Comparison of ENCODE assay signal across 8 cellular contexts in genomic region chr10:124418726-124419501, GRCh38. TPM values are rescaled to one million over a fixed set of nuclear protein-coding genes. Genes with fewer than 3 reads are reported as not detected.
DNase-seq lines count a peak whose midpoint lies in the region; ATAC-seq, FAIRE-seq and TF ChIP-seq lines count a peak whose summit lies in the region.

OAT (minus strand) TSS chr10:124418923; CDS start chr10:124412171, 6,752 bp downstream.

- peak; percentile 49 for FAIRE-seq in TTC549 (lab: Jason Lieb, UNC)
- peak; percentile 79 for FAIRE-seq in K562 (lab: Jason Lieb, UNC)

- H3K9me1 ChIP-seq in K562 (ENCODE audit: control insufficient read depth, insufficient read depth, low read length) = no peaks in the 10 kb centered on the region

- H3K4me3 ChIP-seq in K562 (peak within 1 kb of the TSS; percentile 69), retinal pigment epithelial cell (ENCODE audit: low read length) (peak within 1 kb of the TSS; percentile 61)

- TF ChIP-seq POLR2A in K562 (conservative IDR thresholded peaks at IDR 0.05) = peak; percentile 94

- peaks cover 14% of the 10 kb centered on the region; the same call in 1 of the 2 replicates for H4K20me1 ChIP-seq in K562 (replicated peaks; ENCODE audit: control insufficient read depth, insufficient read depth, low read length)

- no peaks in the 10 kb centered on the region for H3K27me3 ChIP-seq in K562 (ENCODE audit: control insufficient read depth in 2 of 2, insufficient read depth in 2 of 2, low read length in 2 of 2)

- in situ Hi-C loops in K562 (cut with MboI) = no loop called here

- peaks cover 16% of the 10 kb centered on the region for H3K36me3 ChIP-seq in K562 (ENCODE audit: control insufficient read depth, insufficient read depth, low read length)

- POLR2A ChIA-PET in K562 (lab: Yijun Ruan, JAX) = interaction anchor here (0.6 to 1.5 kb wide), 11 partner anchors 12 to 291 kb away, joined by 3 to 10 read pairs (median 3); no protein-coding TSS in a partner anchor

- no peak for TF ChIP-seq RAD21 in K562 (CRISPR knock-in tag; conservative IDR thresholded peaks at IDR 0.05 in 1 of 2, IDR thresholded peaks at IDR 0.05 in 1 of 2)

- under 1% methylated on average over 32 of the region's 70 CpGs for WGBS in K562 (ENCODE audit: insufficient coverage, low coverage, missing lambda C conversion rate)

- H2AFZ ChIP-seq in K562 (ENCODE audit: low read depth, low read length) = peak within 1 kb of the TSS; percentile 79

- H3K4me2 ChIP-seq in K562 (ENCODE audit: insufficient read depth, low read length) = peak within 1 kb of the TSS; percentile 77

- CTCF ChIA-PET in K562 (lab: Yijun Ruan, JAX; ENCODE audit: low intra/inter-chr PET ratio) = no interaction called here

- no peaks in the 10 kb centered on the region for H3K9me3 ChIP-seq in K562 (replicated peaks; ENCODE audit: control insufficient read depth, insufficient read depth, low read depth, low read length)

- BruUV-seq in K562 (replicated peaks; lab: Mats Ljungman, UMichigan) = no TSS peak

- TF ChIP-seq EP300 in K562 (IDR thresholded peaks at IDR 0.05; ENCODE audit: low read length) = no peak

- peak in 2 of 3 experiments; percentile 36 to 41; a peak in 4 of 6 replicates for TF ChIP-seq CTCF in K562 (IDR thresholded peaks at IDR 0.05 in 2 of 3, conservative IDR thresholded peaks at IDR 0.05 in 1 of 3; ENCODE audit: insufficient read depth in 2 of 3, low read depth in 1 of 3, low read length in 3 of 3)
- TF ChIP-seq CTCF in retinal pigment epithelial cell (conservative IDR thresholded peaks at IDR 0.05; ENCODE audit: low read depth, low read length) = no peak

- intact Hi-C loops in K562 (cut with micrococcal nuclease) = loop anchor here (5.0 kb wide), 1 partner anchor 48 kb away; no protein-coding TSS in a partner anchor

- H3K4me1 ChIP-seq in K562 (replicated peaks in 1 of 2; ENCODE audit: control insufficient read depth in 2 of 2, insufficient read depth in 2 of 2, low read length in 2 of 2) = peaks cover 37 to 38% of the 10 kb centered on the region in 2 experiments

- peak; percentile 90 for DNase-seq in NK-92 (lab: John Stamatoyannopoulos, UW; ENCODE audit: unreplicated experiment)
- no peak for DNase-seq in NK-92 treated with Interleukin-12 subunit alpha and Interleukin-12 subunit beta, amount 100 ng/mL, for 24 hours (lab: John Stamatoyannopoulos, UW)
- peak; percentile 81 for DNase-seq in NCI-H2107 (lab: John Stamatoyannopoulos, UW)
- peak; percentile 90 to 97 (median 93) for DNase-seq in K562 (ENCODE audit: extremely low read depth in 1 of 4, low spot score in 3 of 4)
- DNase-seq in hypothalamus (lab: John Stamatoyannopoulos, UW) = peak; percentile 37 to 98 (median 93)
- DNase-seq in retinal pigment epithelial cell (ENCODE audit: low read depth) = peak; percentile 72

- H3K79me2 ChIP-seq in K562 (ENCODE audit: control insufficient read depth, insufficient read depth, low read length) = peaks cover 49% of the 10 kb centered on the region

- H3K27ac ChIP-seq in K562 (ENCODE audit: extremely low read depth, low read depth, low read length) = peak within 1 kb of the TSS; percentile 75

- H3K9ac ChIP-seq in K562 (ENCODE audit: insufficient read depth in 1 of 2, low read depth in 2 of 2, low read length in 2 of 2) = peak within 1 kb of the TSS; percentile 63 to 91

- ATAC-seq in HG03045 (IDR thresholded peaks at IDR 0.05; ENCODE audit: unreplicated experiment) = peak; percentile 97
- ATAC-seq in K562 = peak; percentile 86

TF ChIP-seq in K562, 482 proteins besides CTCF, POLR2A, EP300 and RAD21 (continues in another document):
- no peak for TF ChIP-seq NCOA6 (IDR thresholded peaks at IDR 0.05)
- TF ChIP-seq JUNB (CRISPR knock-in tag; conservative IDR thresholded peaks at IDR 0.05) = no peak
- peak; percentile 35; the same call in 1 of the 2 replicates for TF ChIP-seq PKNOX1 (IDR thresholded peaks at IDR 0.05)
- no peak for TF ChIP-seq SOX6 (IDR thresholded peaks at IDR 0.05)
- peak; percentile 31 to 52 for TF ChIP-seq E2F6 (IDR thresholded peaks at IDR 0.05; ENCODE audit: borderline replicate concordance in 1 of 2, extremely low read depth in 1 of 2, insufficient read depth in 1 of 2, insufficient read length in 1 of 2, low read depth in 1 of 2, low read length in 1 of 2, poor library complexity in 1 of 2, severe bottlenecking in 1 of 2)
- no peak for TF ChIP-seq NFXL1 (CRISPR knock-in tag; IDR thresholded peaks at IDR 0.05)
- no peak for TF ChIP-seq E2F8 (IDR thresholded peaks at IDR 0.05; ENCODE audit: low read depth, partially characterized antibody)
- no peak for TF ChIP-seq HDAC1 (IDR thresholded peaks at IDR 0.05)
- TF ChIP-seq ZNF695 (CRISPR knock-in tag; IDR thresholded peaks at IDR 0.05) = no peak
- no peak for TF ChIP-seq SMARCA4 (IDR thresholded peaks at IDR 0.05)

RNA-seq across cellular contexts. Expression of gene OAT, which starts in this region (rescaled TPM):
- total RNA-seq in K562 (2011; cell fraction: chromatin; rRNA removed; ENCODE audit: low replicate concordance) = 51.6 and 128 TPM in 2 replicates
- total RNA-seq in K562 (2011; cell fraction: nucleolus; rRNA removed) = 37.5 and 42.6 TPM in 2 replicates
- 70.5 and 72.6 TPM in 2 replicates for total RNA-seq in K562 (2011; cell fraction: nucleoplasm; rRNA removed)
- total RNA-seq in K562 (2014; rRNA removed) = 100 and 106 TPM in 2 replicates
- total RNA-seq in K562 (2014; rRNA removed; fragmentation: Illumina TruSeq; extraction: Trizol) = 214 and 230 TPM in 2 replicates
- total RNA-seq in K562 (2015; rRNA removed; fragmentation: Illumina TruSeq; extraction: Trizol) = 139 and 152 TPM in 2 replicates
- total RNA-seq in K562 (2021) = 119 and 132 TPM in 2 replicates
- 160 and 195 TPM in 2 replicates for polyA plus RNA-seq in K562 (2011; rRNA removed)
- 55.6 and 107 TPM in 2 replicates for polyA plus RNA-seq in K562 (2011; cell fraction: cytosol; rRNA removed)
- 57.6 and 85.7 TPM in 2 replicates for polyA plus RNA-seq in K562 (2011; cell fraction: nucleus; rRNA removed)
- polyA plus RNA-seq in K562 (2012) = 89.1 and 119 TPM in 2 replicates
- polyA plus RNA-seq in K562 (2014; fragmentation: Illumina TruSeq; extraction: Trizol) = 149 and 163 TPM in 2 replicates
- polyA plus RNA-seq in K562 (2014; fragmentation: Nextera tagmentation; extraction: Ambion mirVana) = 100 to 1,000 TPM; 294 to 312 TPM
- polyA plus RNA-seq in K562 (2014; rRNA removed) = 142 and 154 TPM in 2 replicates
- 127 and 155 TPM in 2 replicates for polyA minus RNA-seq in K562 (2011; rRNA and poly(A)+ RNA removed)
- polyA minus RNA-seq in K562 (2011; cell fraction: cytosol; rRNA and poly(A)+ RNA removed) = 45.8 and 73.7 TPM in 2 replicates
- polyA minus RNA-seq in K562 (2011; cell fraction: nucleus; rRNA and poly(A)+ RNA removed) = 17.1 and 34.4 TPM in 2 replicates
